Comparison of ENCODE assay signal across 17 cellular contexts in genomic region chr22:49527611-49528419, GRCh38.
"Had no signal": no experiment of that assay in that cellular context is flagged by ENCODE, and none has a peak within 500 bp of the region (broad histone marks: within the 10 kb centered on the region; RNA-seq: fewer than 3 reads in every experiment).

No MANE protein-coding gene starts in this region.

- DNase-seq: activated CD4-positive, alpha-beta T cell treated with anti-CD3 and anti-CD28 coated beads, Interleukin-2, amount 10 ng/mL, durations not matched to agents 24 days and 14 days; activated CD8-positive, alpha-beta memory T cell treated with anti-CD3 and anti-CD28 coated beads, Interleukin-2, amount 50 U/mL, for 4 hours; activated CD8-positive, alpha-beta T cell treated with anti-CD3 and anti-CD28 coated beads, Interleukin-2, amount 10 ng/mL, durations not matched to agents 7 days and 5 days; activated gamma-delta T cell treated with Interleukin-2 at 50 U/mL for 16 hours; activated T-cell treated with anti-CD3 and anti-CD28 coated beads, Interleukin-2, amount 50 U/mL, for 72 hours; amniotic stem cell; caudate nucleus; colonic mucosa; midbrain; ovary; stimulated activated CD4-positive, alpha-beta T cell treated with anti-CD3 and anti-CD28 coated beads, Interleukin-12 subunit alpha, Interleukin-12 subunit beta, amount 100 ng/mL, for 4 hours; stimulated activated CD4-positive, alpha-beta T cell treated with anti-CD3 and anti-CD28 coated beads, Interleukin-2, amount 100 ng/mL, for 48 hours; T-helper 17 cell had no signal

- H3K4me3 ChIP-seq: colonic mucosa, lung, ovary, tibial nerve had no signal

- H3K4me1 ChIP-seq: colonic mucosa, tibial nerve had no signal

- H3K27ac ChIP-seq: colonic mucosa, ovary, tibial nerve had no signal

- H3K27me3 ChIP-seq: colonic mucosa, ovary, tibial nerve had no signal

- ATAC-seq: activated CD8-positive, alpha-beta T cell treated with anti-CD3 and anti-CD28 coated beads, Interleukin-2, amount 10 ng/mL, durations not matched to agents 7 days and 5 days; activated T-cell treated with anti-CD3 and anti-CD28 coated beads, Interleukin-2, amount 50 U/mL, for 72 hours; esophagus mucosa; stimulated activated memory B cell treated with anti-CD40 and anti-IgM and Interleukin-4, amounts not matched to agents 10 μg/mL and 1 μg/mL and 100 μg/mL, for 72 hours; T-helper 17 cell had no signal

- H3K9me3 ChIP-seq: colonic mucosa, ovary had no signal

- H3K36me3 ChIP-seq: colonic mucosa, ovary, tibial nerve had no signal
